In the genomic region with DNA sequence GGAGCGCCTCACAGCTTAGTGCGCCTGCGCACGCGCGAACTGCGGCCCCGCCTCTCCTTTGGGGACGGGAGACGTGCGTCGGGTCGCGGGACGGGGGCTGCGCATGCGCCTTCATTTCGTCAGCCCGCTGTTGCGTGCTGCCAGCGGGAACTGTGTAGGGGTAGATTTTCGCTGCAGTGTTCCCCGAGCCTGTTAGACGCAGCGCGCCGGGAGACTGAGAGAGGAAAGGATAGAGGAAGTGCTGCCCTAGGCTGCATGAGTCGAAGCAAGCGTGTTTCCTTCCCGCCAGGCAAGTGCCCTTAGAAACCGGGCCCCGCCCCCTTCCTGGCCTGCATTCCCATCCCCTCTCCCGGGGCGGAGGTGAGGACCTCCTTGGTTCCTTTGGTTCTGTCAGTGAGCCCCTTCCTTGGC, we compare ENCODE assay signal across 8 cellular contexts. TPM values are rescaled to one million over a fixed set of nuclear protein-coding genes. Genes with fewer than 3 reads are reported as not detected.
DNase-seq lines count a peak whose midpoint lies in the region; ATAC-seq and TF ChIP-seq lines count a peak whose summit lies in the region.

No MANE protein-coding gene starts in this region.

- peaks cover 42% of the 10 kb centered on the region for H3K36me3 Mint-ChIP-seq in activated naive CD8-positive, alpha-beta T cell treated with anti-CD3 and anti-CD28 coated beads for 36 hours

- no peak for TF ChIP-seq CTCF in GM12875 (IDR thresholded peaks at IDR 0.05; ENCODE audit: borderline replicate concordance, insufficient read depth, low read depth, low read length)
- no peak for TF ChIP-seq CTCF in ovary (IDR thresholded peaks at IDR 0.05)

- H3K4me3 Mint-ChIP-seq in activated naive CD8-positive, alpha-beta T cell treated with anti-CD3 and anti-CD28 coated beads for 36 hours, result peak overlapping the region; percentile 95

- TF ChIP-seq EP300 in ovary (IDR thresholded peaks at IDR 0.05), result no peak

- H3K27ac ChIP-seq in ovary (peak overlapping the region; percentile 90), thymus (ENCODE audit: low read depth) (peak overlapping the region; percentile 89)

- H3K4me1 Mint-ChIP-seq in activated naive CD8-positive, alpha-beta T cell treated with anti-CD3 and anti-CD28 coated beads for 36 hours, result peaks cover 41% of the 10 kb centered on the region

- no peaks in the 10 kb centered on the region for H3K9me3 Mint-ChIP-seq in activated naive CD8-positive, alpha-beta T cell treated with anti-CD3 and anti-CD28 coated beads for 36 hours

- peaks cover 4% of the 10 kb centered on the region for H3K4me1 ChIP-seq in ovary (ENCODE audit: insufficient read depth)
- H3K4me1 ChIP-seq in thymus (ENCODE audit: control insufficient read depth, insufficient read depth, low read length), result peaks cover 12% of the 10 kb centered on the region

- no peaks in the 10 kb centered on the region for H3K9me3 ChIP-seq in ovary
- no peaks in the 10 kb centered on the region for H3K9me3 ChIP-seq in thymus (ENCODE audit: control insufficient read depth)

- H3K27ac Mint-ChIP-seq in activated naive CD8-positive, alpha-beta T cell treated with anti-CD3 and anti-CD28 coated beads for 36 hours, result peak overlapping the region; percentile 98

- intact Hi-C loops in head of caudate nucleus (cut with DNase I) (no loop called here), ovary (cut with DNase I) (no loop called here)

- DNase-seq in NCI-H1105 treated with DMSO at 0.1 percent for 48 hours (lab: John Stamatoyannopoulos, UW) (peak; percentile 82), SKM-1 (lab: John Stamatoyannopoulos, UW; ENCODE audit: unreplicated experiment) (peak; percentile 92), head of caudate nucleus (peak; percentile 88 to 98 (median 96)), ovary (peak; percentile 95 to 97 (median 96))
- peak; percentile 96 for DNase-seq in activated naive CD8-positive, alpha-beta T cell treated with anti-CD3 and anti-CD28 coated beads for 36 hours

- H3K27me3 ChIP-seq in ovary (no peaks in the 10 kb centered on the region), thymus (ENCODE audit: control insufficient read depth, insufficient read depth) (no peaks in the 10 kb centered on the region)

- WGBS in ovary, 3 donors, result 0 to 1% (median 0%) methylated on average over 33 to 34 of the region's 34 CpGs
- under 1% methylated on average over 34 of the region's 34 CpGs for WGBS in thymus

- peak; percentile 76 for TF ChIP-seq POLR2A in ovary (IDR thresholded peaks at IDR 0.05)

- peak overlapping the region; percentile 67 for H3K4me3 ChIP-seq in GM12875 (ENCODE audit: low read depth, low read length)
- H3K4me3 ChIP-seq in ovary, result peak overlapping the region; percentile 49
- peak overlapping the region; percentile 89 for H3K4me3 ChIP-seq in thymus (ENCODE audit: low read length)

- H3K36me3 ChIP-seq in ovary, result no peaks in the 10 kb centered on the region
- H3K36me3 ChIP-seq in thymus (ENCODE audit: control insufficient read depth, insufficient read depth), result peaks cover 3% of the 10 kb centered on the region

- ATAC-seq in HG02759 (IDR thresholded peaks at IDR 0.05; ENCODE audit: unreplicated experiment), result peak; percentile 92

- H3K27me3 Mint-ChIP-seq in activated naive CD8-positive, alpha-beta T cell treated with anti-CD3 and anti-CD28 coated beads for 36 hours, result no peaks in the 10 kb centered on the region

RNA-seq across cellular contexts. Expression of a gene that starts 12.3 kb away (rescaled TPM):
- total RNA-seq in activated naive CD8-positive, alpha-beta T cell treated with anti-CD3 and anti-CD28 coated beads for 36 hours, result 1 to 10 TPM; 6.9 to 9.9 TPM
- total RNA-seq in ovary, result 10 to 100 TPM; 10.4 to 17.1 (median 14.7) TPM
- polyA plus RNA-seq in ovary, result 10 to 100 TPM in 1 of 2 donors, 1 to 10 TPM in 1; 4.9 to 41.2 TPM
- 4.7 TPM for polyA plus RNA-seq in thymus

RNA-seq across cellular contexts. Expression of a gene that starts 12.3 kb away (rescaled TPM):
- 10 to 100 TPM; 24.8 TPM for total RNA-seq in activated naive CD8-positive, alpha-beta T cell treated with anti-CD3 and anti-CD28 coated beads for 36 hours
- 10 to 100 TPM in 6 of 7 donors, 1 to 10 TPM in 1; 7.9 to 19.0 (median 11.8) TPM for total RNA-seq in ovary
- polyA plus RNA-seq in ovary (10 to 100 TPM in 1 of 2 donors, 1 to 10 TPM in 1; 6.3 to 18.4 TPM), thymus (6.0 TPM)

Comparison
In these comparisons a context has a peak if more than half of its experiments do, and no peak if none do; other contexts are left out.
1. Peak in every context shown above with its lines: DNase-seq, ATAC-seq, H3K4me3 ChIP-seq and H3K27ac ChIP-seq.